In genomic region chr4:149983931-149984330, GRCh38 we compare ENCODE assay signal across 28 cellular contexts.
"Had no signal": no experiment of that assay in that cellular context is flagged by ENCODE, and none has a peak within 500 bp of the region (broad histone marks: within the 10 kb centered on the region; RNA-seq: fewer than 3 reads in every experiment).

No MANE protein-coding gene starts in this region.

- DNase-seq: naive thymus-derived CD4-positive, alpha-beta T cell; natural killer cell; nucleus accumbens; ovary; posterior cingulate gyrus; psoas muscle; right cardiac atrium; right lobe of liver; sigmoid colon; small intestine; stimulated activated CD4-positive, alpha-beta T cell treated with anti-CD3 and anti-CD28 coated beads, Interleukin-15, amount 100 ng/mL, for 24 hours; stimulated activated CD4-positive, alpha-beta T cell treated with anti-CD3 and anti-CD28 coated beads, Interleukin-2, amount 100 ng/mL, for 24 hours; stimulated activated CD4-positive, alpha-beta T cell treated with anti-CD3 and anti-CD28 coated beads, Interleukin-2, amount 100 ng/mL, for 48 hours; stimulated activated CD4-positive, alpha-beta T cell treated with anti-CD3 and anti-CD28 coated beads, Interleukin-4, amount 100 ng/mL, for 24 hours; stimulated activated naive B cell treated with anti-CD40 and anti-IgM and Interleukin-4, amounts not matched to agents 10 μg/mL and 1 μg/mL and 100 μg/mL, for 72 hours; stimulated activated naive CD4-positive, alpha-beta T cell treated with Interleukin-2 at 50 U/mL for 16 hours; stomach; tibial artery; transverse colon; upper lobe of left lung had no signal

- H3K4me3 ChIP-seq: ovary, psoas muscle, right lobe of liver, sigmoid colon, stomach, thoracic aorta, tibial artery, transverse colon, upper lobe of left lung, vagina had no signal

- H3K9ac ChIP-seq: parathyroid adenoma had no signal

- H3K36me3 ChIP-seq: neutrophil, ovary, right lobe of liver, sigmoid colon, stomach, thoracic aorta, tibial artery, transverse colon, upper lobe of left lung, vagina had no signal

- H3K79me2 ChIP-seq: parathyroid adenoma had no signal

- H3K36me3 Mint-ChIP-seq: natural killer cell; stimulated activated effector memory CD8-positive, alpha-beta T cell treated with anti-CD3 and anti-CD28 coated beads, Interleukin-12 subunit alpha, Interleukin-12 subunit beta, amount 100 ng/mL, for 72 hours; stimulated activated naive B cell treated with anti-CD40 and anti-IgM and Interleukin-4, amounts not matched to agents 10 μg/mL and 1 μg/mL and 100 μg/mL, for 72 hours had no signal

- H2AFZ ChIP-seq: parathyroid adenoma had no signal

- H3K27ac Mint-ChIP-seq: naive thymus-derived CD4-positive, alpha-beta T cell; natural killer cell; nephron; progenitor cell of endocrine pancreas; stimulated activated effector memory CD8-positive, alpha-beta T cell treated with anti-CD3 and anti-CD28 coated beads, Interleukin-12 subunit alpha, Interleukin-12 subunit beta, amount 100 ng/mL, for 72 hours; stimulated activated naive B cell treated with anti-CD40 and anti-IgM and Interleukin-4, amounts not matched to agents 10 μg/mL and 1 μg/mL and 100 μg/mL, for 72 hours; stimulated activated naive CD8-positive, alpha-beta T cell treated with anti-CD3 and anti-CD28 coated beads, Interleukin-15, Interleukin-2, amounts not matched to agents 100 ng/mL and 50 ng/mL, for 24 hours had no signal

- H3K27me3 ChIP-seq: neutrophil, ovary, right lobe of liver, sigmoid colon, stomach, tibial artery, transverse colon, upper lobe of left lung, vagina had no signal

- H3K4me1 Mint-ChIP-seq: natural killer cell; stimulated activated naive B cell treated with anti-CD40 and anti-IgM and Interleukin-4, amounts not matched to agents 10 μg/mL and 1 μg/mL and 100 μg/mL, for 72 hours had no signal

- H3K4me1 ChIP-seq: parathyroid adenoma, psoas muscle, right lobe of liver had no signal

- H3K9me3 ChIP-seq: neutrophil, ovary, psoas muscle, right lobe of liver, sigmoid colon, stomach, thoracic aorta, tibial artery, transverse colon, upper lobe of left lung, vagina had no signal

- H3K27ac ChIP-seq: neutrophil, ovary, parathyroid adenoma, psoas muscle, right lobe of liver, sigmoid colon, stomach, thoracic aorta, tibial artery, transverse colon, upper lobe of left lung, vagina had no signal

- H3K9me3 Mint-ChIP-seq: natural killer cell; nephron; stimulated activated effector memory CD8-positive, alpha-beta T cell treated with anti-CD3 and anti-CD28 coated beads, Interleukin-12 subunit alpha, Interleukin-12 subunit beta, amount 100 ng/mL, for 72 hours; stimulated activated naive B cell treated with anti-CD40 and anti-IgM and Interleukin-4, amounts not matched to agents 10 μg/mL and 1 μg/mL and 100 μg/mL, for 72 hours; stimulated activated naive CD8-positive, alpha-beta T cell treated with anti-CD3 and anti-CD28 coated beads, Interleukin-15, Interleukin-2, amounts not matched to agents 100 ng/mL and 50 ng/mL, for 24 hours had no signal

- H3K4me3 Mint-ChIP-seq: naive thymus-derived CD4-positive, alpha-beta T cell; natural killer cell; nephron; stimulated activated effector memory CD8-positive, alpha-beta T cell treated with anti-CD3 and anti-CD28 coated beads, Interleukin-12 subunit alpha, Interleukin-12 subunit beta, amount 100 ng/mL, for 72 hours; stimulated activated naive B cell treated with anti-CD40 and anti-IgM and Interleukin-4, amounts not matched to agents 10 μg/mL and 1 μg/mL and 100 μg/mL, for 72 hours; stimulated activated naive CD8-positive, alpha-beta T cell treated with anti-CD3 and anti-CD28 coated beads, Interleukin-15, Interleukin-2, amounts not matched to agents 100 ng/mL and 50 ng/mL, for 24 hours had no signal

- H3K27me3 Mint-ChIP-seq: progenitor cell of endocrine pancreas; stimulated activated naive B cell treated with anti-CD40 and anti-IgM and Interleukin-4, amounts not matched to agents 10 μg/mL and 1 μg/mL and 100 μg/mL, for 72 hours; stimulated activated naive CD8-positive, alpha-beta T cell treated with anti-CD3 and anti-CD28 coated beads, Interleukin-15, Interleukin-2, amounts not matched to agents 100 ng/mL and 50 ng/mL, for 24 hours had no signal
